Comparison of ENCODE assay signal across 8 cellular contexts in genomic region chrX:14673764-14674163, GRCh38.
A peak's percentile ranks its signal among the peaks of the same experiment; 100 is the strongest.
DNase-seq lines count a peak whose midpoint lies in the region; ATAC-seq and TF ChIP-seq lines count a peak whose summit lies in the region.

No MANE protein-coding gene starts in this region.

- POLR2A ChIA-PET in AG04450 (lab: Yijun Ruan, JAX): no interaction called here

- CTCF ChIA-PET in AG04450 (lab: Charles Lee): no interaction called here

- DNase-seq in AG04450 (ENCODE audit: low read depth, low spot score) (peak; percentile 65), NCI-H1417 (lab: John Stamatoyannopoulos, UW) (peak in 2 of 3 experiments; percentile 35 to 64), epithelial cell of esophagus (ENCODE audit: low read depth) (peak; percentile 90), thyroid gland (peak; percentile 2 to 3), NCI-H146 (lab: John Stamatoyannopoulos, UW) (no peak), cerebellar cortex (ENCODE audit: low spot score) (no peak)

- TF ChIP-seq POLR2A in GM18505 (IDR thresholded peaks at IDR 0.05; ENCODE audit: borderline replicate concordance, extremely low read depth, insufficient read depth, insufficient read length) (no peak), thyroid gland (IDR thresholded peaks at IDR 0.05) (no peak)

- no peak overlapping the region for H3K27ac ChIP-seq in AG04450 (ENCODE audit: low read depth, low read length)
- H3K27ac ChIP-seq in thyroid gland: no peak overlapping the region

- WGBS in thyroid gland, 2 donors: 41 to 45% methylated on average over 4 of the region's 4 CpGs

- TF ChIP-seq CTCF in AG04450 (IDR thresholded peaks at IDR 0.05; ENCODE audit: low read depth, low read length) (no peak), epithelial cell of esophagus (IDR thresholded peaks at IDR 0.05; ENCODE audit: insufficient read depth, low read depth, low read length, missing control alignments) (no peak), thyroid gland (IDR thresholded peaks at IDR 0.05) (no peak)

- no peaks in the 10 kb centered on the region for H3K36me3 ChIP-seq in thyroid gland

- no peak overlapping the region for H3K4me3 ChIP-seq in AG04450 (ENCODE audit: low read depth, low read length)
- no peak overlapping the region for H3K4me3 ChIP-seq in epithelial cell of esophagus (ENCODE audit: low read length)
- H3K4me3 ChIP-seq in thyroid gland (replicated peaks in 1 of 3): no peak overlapping the region

- intact Hi-C loops in thyroid gland (cut with DNase I): no loop called here

- ATAC-seq in GM18505 (IDR thresholded peaks at IDR 0.05; ENCODE audit: unreplicated experiment): peak; percentile 96
- ATAC-seq in HG02678 (IDR thresholded peaks at IDR 0.05; ENCODE audit: unreplicated experiment): peak; percentile 93

- H3K4me1 ChIP-seq in thyroid gland: no peaks in the 10 kb centered on the region

- H3K27me3 ChIP-seq in AG04450 (ENCODE audit: control insufficient read depth, insufficient read depth, low read length) (no peaks in the 10 kb centered on the region), thyroid gland (no peaks in the 10 kb centered on the region)

- H3K9me3 ChIP-seq in AG04450 (ENCODE audit: control insufficient read depth, insufficient read depth, low read length) (no peaks in the 10 kb centered on the region), thyroid gland (no peaks in the 10 kb centered on the region)

Comparison
In these comparisons a context has a peak if more than half of its experiments do, and no peak if none do; other contexts are left out.
1. DNase-seq: peak in AG04450 (single experiment), NCI-H1417 (2 of 3), epithelial cell of esophagus (single experiment) and thyroid gland (2 of 2); none in NCI-H146 (single experiment) and cerebellar cortex (single experiment).